ENCODE assay signal across 20 cellular contexts in genomic region chr1:31831397-31832378, GRCh38. TPM values are rescaled to one million over a fixed set of nuclear protein-coding genes. Genes with fewer than 3 reads are reported as not detected.
DNase-seq lines count a peak whose midpoint lies in the region; ATAC-seq and TF ChIP-seq lines count a peak whose summit lies in the region.
"Had no signal": no experiment of that assay in that cellular context is flagged by ENCODE, and none has a peak within 500 bp of the region (broad histone marks: within the 10 kb centered on the region; RNA-seq: fewer than 3 reads in every experiment).

No MANE protein-coding gene starts in this region.

- no peaks in the 10 kb centered on the region for H3K9me2 ChIP-seq in GM23248 (ENCODE audit: insufficient read depth)

- no peaks in the 10 kb centered on the region for H3K79me2 ChIP-seq in GM23248 (ENCODE audit: insufficient read depth)

- no peaks in the 10 kb centered on the region for H3K36me3 ChIP-seq in GM23248 (ENCODE audit: low read depth)
- H3K36me3 ChIP-seq: colonic mucosa, esophagus muscularis mucosa, sigmoid colon had no signal

- no peaks in the 10 kb centered on the region for H3K27me3 ChIP-seq in AG04450 (ENCODE audit: control insufficient read depth, insufficient read depth, low read length)
- no peaks in the 10 kb centered on the region for H3K27me3 ChIP-seq in GM23248 (replicated peaks; ENCODE audit: insufficient read depth)
- H3K27me3 ChIP-seq: colonic mucosa, sigmoid colon had no signal

- peak overlapping the region; percentile 31 for H3K27ac ChIP-seq in AG04450 (ENCODE audit: low read depth, low read length)
- H3K27ac ChIP-seq in GM23248 = peak overlapping the region; percentile 44
- H3K27ac ChIP-seq: colonic mucosa, esophagus muscularis mucosa, PC-9, sigmoid colon had no signal

- 72 to 74% methylated on average over 9 of the region's 9 CpGs for WGBS in GM23248 (ENCODE audit: low coverage in 1 of 2, low lambda C conversion rate in 2 of 2, missing lambda C conversion rate in 2 of 2), 2 experiments

- CTCF ChIA-PET in AG04450 (lab: Charles Lee) = interaction anchor here (1.6 kb wide), 1 partner anchor 15 kb away, joined by 5 read pairs; no protein-coding TSS in a partner anchor

- H3F3A ChIP-seq in GM23248 (ENCODE audit: insufficient read depth) = peaks cover 11% of the 10 kb centered on the region; the same call in 1 of the 2 replicates

- TF ChIP-seq CTCF in AG04450 (IDR thresholded peaks at IDR 0.05; ENCODE audit: low read depth, low read length) = no peak

- peak; percentile 13 for DNase-seq in AG04450 (ENCODE audit: low read depth, low spot score)
- peak; percentile 82 for DNase-seq in GM23248
- DNase-seq in amniotic stem cell (lab: John Stamatoyannopoulos, UW) = peak; percentile 24
- peak; percentile 30 for DNase-seq in left lobe of liver (ENCODE audit: low spot score)
- no peak for DNase-seq in activated CD4-positive, alpha-beta T cell treated with anti-CD3 and anti-CD28 coated beads, Interleukin-2, amount 50 U/mL, for 48 hours
- no peak for DNase-seq in NCI-H2107 treated with DMSO at 0.1 percent for 48 hours (lab: John Stamatoyannopoulos, UW; ENCODE audit: unreplicated experiment)
- DNase-seq: activated naive CD8-positive, alpha-beta T cell treated with anti-CD3 and anti-CD28 coated beads, Interleukin-2, amount 10 ng/mL, durations not matched to agents 7 days and 5 days; activated T-cell treated with anti-CD3 and anti-CD28 coated beads, Interleukin-2, amount 50 U/mL, for 24 hours; colonic mucosa; H9; NCI-H1694 treated with DMSO at 0.1 percent for 48 hours; NCI-H524 treated with DMSO at 0.1 percent for 48 hours; PC-9; sigmoid colon; stimulated activated naive CD4-positive, alpha-beta T cell treated with Interleukin-2 at 50 U/mL for 16 hours; T-helper 1 cell had no signal

- H4K20me1 ChIP-seq in GM23248 (ENCODE audit: insufficient read depth) = no peaks in the 10 kb centered on the region

- no peaks in the 10 kb centered on the region; the same call in 1 of the 2 replicates for H3K9me3 ChIP-seq in AG04450 (ENCODE audit: control insufficient read depth, insufficient read depth, low read length)
- no peaks in the 10 kb centered on the region for H3K9me3 ChIP-seq in GM23248 (ENCODE audit: low read depth)
- H3K9me3 ChIP-seq: colonic mucosa, esophagus muscularis mucosa, sigmoid colon had no signal

- no peak overlapping the region for H3K9ac ChIP-seq in GM23248

- POLR2A ChIA-PET in AG04450 (lab: Yijun Ruan, JAX) = no interaction called here

- ATAC-seq in left lobe of liver (no peak), GM18870 (IDR thresholded peaks at IDR 0.05; ENCODE audit: unreplicated experiment) (no peak), HG02981 (IDR thresholded peaks at IDR 0.05; ENCODE audit: unreplicated experiment) (no peak)

- H3K4me2 ChIP-seq in GM23248 (ENCODE audit: unreplicated experiment) = peak overlapping the region; percentile 12
- H3K4me2 ChIP-seq: PC-9 had no signal

- H3K4me3 ChIP-seq in AG04450 (ENCODE audit: low read depth, low read length) (no peak overlapping the region), GM23248 (no peak overlapping the region)
- H3K4me3 ChIP-seq: colonic mucosa, esophagus muscularis mucosa, lung, PC-9, sigmoid colon had no signal

- in situ Hi-C loops in GM23248 (cut with MboI) = no loop called here

- peak overlapping the region; percentile 8; the same call in 1 of the 2 replicates for H2AFZ ChIP-seq in GM23248
- H2AFZ ChIP-seq: PC-9 had no signal

- peaks cover 11% of the 10 kb centered on the region for H3K4me1 ChIP-seq in GM23248 (ENCODE audit: insufficient read depth)
- H3K4me1 ChIP-seq: colonic mucosa, esophagus muscularis mucosa, sigmoid colon had no signal

RNA-seq across cellular contexts. Expression of gene SPOCD1, which starts 15.9 kb away (rescaled TPM):
- polyA plus RNA-seq in AG04450 (2011; rRNA removed) = 78.8 and 98.5 TPM in 2 replicates
- 62.9 and 89.1 TPM in 2 replicates for polyA minus RNA-seq in AG04450 (2011; rRNA and poly(A)+ RNA removed)
- 36.8 and 43.0 TPM in 2 replicates for total RNA-seq in GM23248 (2014; rRNA removed; shearing (Covaris generic))
- 27.8 and 27.9 TPM in 2 replicates for polyA plus RNA-seq in GM23248 (2016; fragmentation: Nextera tagmentation; extraction: Ambion mirVana)
- 0.08 TPM for total RNA-seq in left lobe of liver

Comparison
In these comparisons a context has a peak if more than half of its experiments do, and no peak if none do; other contexts are left out.
1. DNase-seq: peak in AG04450 (single experiment), GM23248 (single experiment), amniotic stem cell (single experiment) and left lobe of liver (single experiment); none in activated CD4-positive, alpha-beta T cell treated with anti-CD3 and anti-CD28 coated beads, Interleukin-2, amount 50 U/mL, for 48 hours (0 of 2) and NCI-H2107 treated with DMSO at 0.1 percent for 48 hours (single experiment).
2. RNA of gene SPOCD1, which starts 15.9 kb away (total RNA-seq): 36.8 to 43.0 TPM in GM23248; 0.08 TPM in left lobe of liver (single experiment); every median in the first group is over 10 times any median in the second.